16 cellular contexts compared by ENCODE assay signal in genomic region chr1:63779338-63779819, GRCh38. TPM values are rescaled to one million over a fixed set of nuclear protein-coding genes. Genes with fewer than 3 reads are reported as not detected.
A peak's percentile ranks its signal among the peaks of the same experiment; 100 is the strongest.
DNase-seq lines count a peak whose midpoint lies in the region; ATAC-seq, FAIRE-seq and TF ChIP-seq lines count a peak whose summit lies in the region.
"Had no signal": no experiment of that assay in that cellular context is flagged by ENCODE, and none has a peak within 500 bp of the region (broad histone marks: within the 10 kb centered on the region; RNA-seq: fewer than 3 reads in every experiment).

No MANE protein-coding gene starts in this region.

- H3K9me3 ChIP-seq in HUES48 (ENCODE audit: control insufficient read depth, insufficient read depth, low read length), result no peaks in the 10 kb centered on the region
- H3K9me3 ChIP-seq in H1 (ENCODE audit: insufficient read depth in 2 of 2, low read depth in 1 of 2, low read length in 1 of 2), result no peaks in the 10 kb centered on the region
- no peaks in the 10 kb centered on the region for H3K9me3 ChIP-seq in gastroesophageal sphincter

- TF ChIP-seq EP300 in H1 (IDR thresholded peaks at IDR 0.05; ENCODE audit: borderline replicate concordance in 1 of 2, low read depth in 2 of 2, low read length in 2 of 2) (no peak), gastroesophageal sphincter (IDR thresholded peaks at IDR 0.05) (no peak)

- no peak for ATAC-seq in gastroesophageal sphincter

- H2AFZ ChIP-seq in H1 (ENCODE audit: low read length), result no peak overlapping the region

- H3K4me2 ChIP-seq in H1 (ENCODE audit: insufficient read depth in 1 of 2, low read depth in 2 of 2, low read length in 2 of 2) (peak overlapping the region; percentile 46 to 54), mesendoderm (ENCODE audit: low read length) (no peak overlapping the region)

- no peaks in the 10 kb centered on the region for H3K36me3 ChIP-seq in HUES48 (ENCODE audit: control insufficient read depth, insufficient read depth, low read length)
- no peaks in the 10 kb centered on the region; a peak in 1 of 8 replicates for H3K36me3 ChIP-seq in H1 (ENCODE audit: control insufficient read depth in 2 of 4, insufficient read depth in 4 of 4, low read length in 3 of 4)
- H3K36me3 ChIP-seq in mesendoderm (ENCODE audit: control insufficient read depth, insufficient read depth, low read length), result no peaks in the 10 kb centered on the region
- H3K36me3 ChIP-seq in gastroesophageal sphincter, result no peaks in the 10 kb centered on the region

- H3K23ac ChIP-seq in H1 (ENCODE audit: insufficient read length) (no peak overlapping the region), mesendoderm (ENCODE audit: low read length) (no peak overlapping the region)

- H3K4me3 ChIP-seq in AG04449 (ENCODE audit: low read depth, low read length), result no peak overlapping the region
- peak overlapping the region; percentile 14; the same call in 1 of the 2 replicates for H3K4me3 ChIP-seq in HUES48 (ENCODE audit: low read depth, low read length)
- peak overlapping the region in 3 of 4 experiments; percentile 16 to 31 (median 19); a peak in 3 of 8 replicates for H3K4me3 ChIP-seq in H1 (ENCODE audit: extremely low read depth in 1 of 4, insufficient read depth in 2 of 4, low read depth in 3 of 4, low read length in 4 of 4)
- no peak overlapping the region for H3K4me3 ChIP-seq in mesendoderm (ENCODE audit: low read length)
- no peak overlapping the region for H3K4me3 ChIP-seq in gastroesophageal sphincter

- no peak overlapping the region for H3K56ac ChIP-seq in H1 (replicated peaks; ENCODE audit: insufficient read length, low read depth, low read length)
- H3K56ac ChIP-seq in mesendoderm (ENCODE audit: low read length), result peak overlapping the region; percentile 36

- peaks cover 7% of the 10 kb centered on the region; the same call in 1 of the 2 replicates for H3K23me2 ChIP-seq in H1 (ENCODE audit: low read depth, low read length)

- DNase-seq in AG04449 (ENCODE audit: low read depth, low spot score) (peak; percentile 34), H1 (ENCODE audit: low read depth in 1 of 2, low spot score in 2 of 2) (no peak), mesendoderm (peak; percentile 43), NCI-H2081 treated with DMSO at 0.1 percent for 48 hours (lab: John Stamatoyannopoulos, UW) (no peak), GM10266 (ENCODE audit: extremely low spot score) (no peak), UCSD-AML1 (lab: John Stamatoyannopoulos, UW; ENCODE audit: unreplicated experiment) (no peak)
- DNase-seq: activated naive CD4-positive, alpha-beta T cell; NCI-H187 treated with DMSO at 0.1 percent for 48 hours; NCI-H748 treated with DMSO at 0.1 percent for 48 hours; posterior cingulate gyrus; SHP77 treated with DMSO at 0.1 percent for 48 hours had no signal

- H2AK5ac ChIP-seq in H1 (ENCODE audit: low read depth, low read length) (no peak overlapping the region), mesendoderm (ENCODE audit: low read length) (no peak overlapping the region)

- TF ChIP-seq CTCF in AG04449 (IDR thresholded peaks at IDR 0.05; ENCODE audit: insufficient read depth, low read length, missing control alignments) (no peak), H1 (IDR thresholded peaks at IDR 0.05; ENCODE audit: control extremely low read depth in 1 of 3, insufficient read depth in 1 of 3, low read depth in 1 of 3, low read length in 3 of 3) (no peak), gastroesophageal sphincter (IDR thresholded peaks at IDR 0.05) (no peak), GM10266 (IDR thresholded peaks at IDR 0.05; ENCODE audit: control insufficient read depth, insufficient read depth, low read depth, missing control alignments) (no peak)

- peaks cover 3% of the 10 kb centered on the region for H3K79me1 ChIP-seq in H1 (ENCODE audit: low read depth, low read length)
- no peaks in the 10 kb centered on the region for H3K79me1 ChIP-seq in mesendoderm (ENCODE audit: low read length)

- H2BK15ac ChIP-seq in H1 (ENCODE audit: low read length) (no peak overlapping the region), mesendoderm (replicated peaks; ENCODE audit: low read depth) (no peak overlapping the region)

- no peak overlapping the region for H3K14ac ChIP-seq in H1 (ENCODE audit: insufficient read length)

- H4K91ac ChIP-seq in H1 (replicated peaks; ENCODE audit: insufficient read length, low read length), result peak overlapping the region; percentile 46

- H4K8ac ChIP-seq in H1 (ENCODE audit: extremely low read depth, insufficient read depth, low read length) (no peak overlapping the region), mesendoderm (ENCODE audit: low read depth, low read length) (no peak overlapping the region)

- no peak for TF ChIP-seq POLR2A in H1 (IDR thresholded peaks at IDR 0.05; ENCODE audit: control extremely low read depth in 1 of 2, low read depth in 2 of 2, low read length in 2 of 2)
- TF ChIP-seq POLR2A in gastroesophageal sphincter (IDR thresholded peaks at IDR 0.05), result no peak

- peak overlapping the region; percentile 49 for H4K5ac ChIP-seq in H1 (ENCODE audit: insufficient read length, low read depth, low read length)
- no peak overlapping the region for H4K5ac ChIP-seq in mesendoderm (ENCODE audit: low read length)

- H3K4ac ChIP-seq in H1 (replicated peaks; ENCODE audit: insufficient read length, low read depth, low read length) (peak overlapping the region; percentile 4), mesendoderm (ENCODE audit: low read depth, low read length) (no peak overlapping the region)

- H4K20me1 ChIP-seq in H1 (replicated peaks in 1 of 2; ENCODE audit: control insufficient read depth in 1 of 2, insufficient read depth in 2 of 2, low read length in 2 of 2), result peaks cover 0 to 2% of the 10 kb centered on the region in 2 experiments

- peak; percentile 7 for FAIRE-seq in H1 (lab: Jason Lieb, UNC)
- FAIRE-seq: endothelial cell of umbilical vein had no signal

- CTCF ChIA-PET in AG04449 (lab: Yijun Ruan, JAX) (interaction anchor here (0.8 to 3.0 kb wide), 5 partner anchors 11 to 358 kb away, joined by 3 to 16 read pairs (median 4); no protein-coding TSS in a partner anchor), H1 (lab: Charles Lee; ENCODE audit: partially characterized antibody) (interaction anchor here (0.6 to 6.7 kb wide), 16 partner anchors 11 to 358 kb away, joined by 3 to 50 read pairs (median 4); no protein-coding TSS in a partner anchor)

- H3K9ac ChIP-seq in HUES48 (ENCODE audit: low read depth, low read length) (no peak overlapping the region), H1 (replicated peaks in 1 of 4; ENCODE audit: extremely low read depth in 1 of 4, low read depth in 3 of 4, low read length in 3 of 4) (peak overlapping the region in 1 of 4 experiments; percentile 17; a peak in 1 of 7 replicates), mesendoderm (ENCODE audit: low read length) (no peak overlapping the region)

- H2BK12ac ChIP-seq in H1 (ENCODE audit: low read depth, low read length), result peak overlapping the region; percentile 86

- POLR2A ChIA-PET in AG04449 (lab: Yijun Ruan, JAX) (no interaction called here), H1 (lab: Charles Lee; ENCODE audit: partially characterized antibody) (interaction anchor here (0.7 to 7.5 kb wide), 7 partner anchors 13 to 128 kb away, joined by 3 to 47 read pairs (median 3); no protein-coding TSS in a partner anchor)

- peak overlapping the region; percentile 72 for H3K27ac ChIP-seq in HUES48 (ENCODE audit: low read depth, low read length)
- peak overlapping the region; percentile 53; the same call in 1 of the 2 replicates for H3K27ac ChIP-seq in H1 (ENCODE audit: low read depth, low read length)
- no peak overlapping the region for H3K27ac ChIP-seq in mesendoderm (ENCODE audit: low read depth, low read length)
- H3K27ac ChIP-seq in gastroesophageal sphincter, result peak overlapping the region in 1 of 4 donors; percentile 7
- H3K27ac ChIP-seq: HL-60 had no signal

- H2BK120ac ChIP-seq in H1 (replicated peaks; ENCODE audit: low read depth, low read length), result peak overlapping the region; percentile 59
- H2BK120ac ChIP-seq in mesendoderm (ENCODE audit: low read depth, low read length), result no peak overlapping the region

- WGBS in H1 (ENCODE audit: extremely low coverage in 1 of 2, insufficient coverage in 1 of 2, insufficient read length in 1 of 2, insufficient replicate concordance in 2 of 2, low coverage in 1 of 2, low lambda C conversion rate in 2 of 2, missing lambda C conversion rate in 1 of 2), 2 experiments, result 37% methylated on average over 7 of the region's 7 CpGs; no CpG with 5 or more reads in 1 of the 2 experiments
- no CpG with 5 or more reads among the region's 7 CpGs for WGBS in mesendoderm (ENCODE audit: extremely low coverage, insufficient coverage, low lambda C conversion rate)
- WGBS in gastroesophageal sphincter (ENCODE audit: low coverage in 1 of 2), 2 donors, result 22 to 30% methylated on average over 4 of the region's 7 CpGs

- no peak for TF ChIP-seq RAD21 in H1 (IDR thresholded peaks at IDR 0.05 in 1 of 2, conservative IDR thresholded peaks at IDR 0.05 in 1 of 2; ENCODE audit: low read depth in 2 of 2, low read length in 2 of 2)

- peaks cover 89% of the 10 kb centered on the region for H3K4me1 ChIP-seq in HUES48 (ENCODE audit: control insufficient read depth, insufficient read depth, low read length)
- peaks cover 28 to 72% (median 49%) of the 10 kb centered on the region in 4 experiments; a peak in 6 of 7 replicates for H3K4me1 ChIP-seq in H1 (replicated peaks in 1 of 4; ENCODE audit: control insufficient read depth in 3 of 4, insufficient read depth in 4 of 4, low read length in 3 of 4)
- H3K4me1 ChIP-seq in mesendoderm (ENCODE audit: control insufficient read depth, low read depth, low read length), result peaks cover 13% of the 10 kb centered on the region
- peaks cover 0 to 53% (median 0%) of the 10 kb centered on the region in 3 donors for H3K4me1 ChIP-seq in gastroesophageal sphincter

- peak overlapping the region; percentile 83; the same call in 1 of the 2 replicates for H2BK20ac ChIP-seq in H1 (ENCODE audit: low read length)

- H3K18ac ChIP-seq in H1 (ENCODE audit: extremely low read depth, low read length) (peak overlapping the region; percentile 71; the same call in 1 of the 2 replicates), mesendoderm (ENCODE audit: low read length) (no peak overlapping the region)

- H3K27me3 ChIP-seq in HUES48 (ENCODE audit: control insufficient read depth, insufficient read depth, low read length) (no peaks in the 10 kb centered on the region), H1 (replicated peaks in 1 of 4; ENCODE audit: control insufficient read depth in 3 of 4, extremely low read depth in 1 of 4, insufficient read depth in 3 of 4, low read length in 3 of 4) (no peaks in the 10 kb centered on the region), mesendoderm (ENCODE audit: insufficient read depth, low read length, poor library complexity) (no peaks in the 10 kb centered on the region), gastroesophageal sphincter (no peaks in the 10 kb centered on the region)

- peaks cover 31 to 74% of the 10 kb centered on the region in 2 experiments for H3K79me2 ChIP-seq in H1 (ENCODE audit: control insufficient read depth in 1 of 2, insufficient read depth in 2 of 2, low read length in 2 of 2)
- H3K79me2 ChIP-seq in mesendoderm (ENCODE audit: control insufficient read depth, insufficient read depth, low read length), result peaks cover 14% of the 10 kb centered on the region

- H2BK5ac ChIP-seq in H1 (ENCODE audit: low read depth, low read length), result peak overlapping the region; percentile 1; the same call in 1 of the 2 replicates
- no peak overlapping the region for H2BK5ac ChIP-seq in mesendoderm (ENCODE audit: low read length)

RNA-seq across cellular contexts. Expression of gene ROR1, which starts 5.6 kb away (rescaled TPM):
- total RNA-seq in H1 (2021; fragmentation: NEBNext Ultra II Directional; extraction: Animal tissue kit (Norgen Biotek cat#: 25700)), result 70.3 and 73.6 TPM in 2 replicates
- 27.5 and 33.6 TPM in 2 replicates for polyA plus RNA-seq in H1 (2011; rRNA removed)
- polyA plus RNA-seq in H1 (2011; cell fraction: cytosol; rRNA removed), result 31.7 TPM
- polyA plus RNA-seq in H1 (2011; cell fraction: nucleus; rRNA removed), result 72.5 TPM
- polyA plus RNA-seq in H1 (2012, experiment 1 of 2), result 31.8 to 40.7 TPM (median 40.1 TPM) in 4 replicates
- polyA plus RNA-seq in H1 (2012, experiment 2 of 2), result 4.2 TPM
- 68.4 TPM for polyA plus RNA-seq in H1 (2013, experiment 1 of 2)
- polyA plus RNA-seq in H1 (2013, experiment 2 of 2), result 76.5 TPM
- polyA minus RNA-seq in H1 (2011; rRNA and poly(A)+ RNA removed), result 186 and 264 TPM in 2 replicates
- polyA minus RNA-seq in H1 (2011; cell fraction: cytosol; rRNA and poly(A)+ RNA removed), result 54.3 TPM
- polyA minus RNA-seq in H1 (2011; cell fraction: nucleus; rRNA and poly(A)+ RNA removed), result 152 TPM
- 18.6 TPM for polyA plus RNA-seq in mesendoderm (2013, experiment 1 of 2)
- 19.7 TPM for polyA plus RNA-seq in mesendoderm (2013, experiment 2 of 2)
- 10 to 100 TPM in 2 of 4 donors, 1 to 10 TPM in 2; 5.0 to 38.0 (median 8.3) TPM for total RNA-seq in gastroesophageal sphincter
- total RNA-seq: activated CD8-positive, alpha-beta memory T cell treated with anti-CD3 and anti-CD28 coated beads for 36 hours had no signal

Comparison
In these comparisons a context has a peak if more than half of its experiments do, and no peak if none do; other contexts are left out.
1. DNase-seq: peak in AG04449 (single experiment) and mesendoderm (single experiment); none in H1 (0 of 2), NCI-H2081 treated with DMSO at 0.1 percent for 48 hours (single experiment), GM10266 (single experiment) and UCSD-AML1 (single experiment).
2. H3K4me3 ChIP-seq: peak in HUES48 (single experiment) and H1 (3 of 4); none in AG04449 (single experiment), mesendoderm (single experiment) and gastroesophageal sphincter (0 of 2).